Comparison of ENCODE assay signal across 26 cellular contexts in the genomic region with DNA sequence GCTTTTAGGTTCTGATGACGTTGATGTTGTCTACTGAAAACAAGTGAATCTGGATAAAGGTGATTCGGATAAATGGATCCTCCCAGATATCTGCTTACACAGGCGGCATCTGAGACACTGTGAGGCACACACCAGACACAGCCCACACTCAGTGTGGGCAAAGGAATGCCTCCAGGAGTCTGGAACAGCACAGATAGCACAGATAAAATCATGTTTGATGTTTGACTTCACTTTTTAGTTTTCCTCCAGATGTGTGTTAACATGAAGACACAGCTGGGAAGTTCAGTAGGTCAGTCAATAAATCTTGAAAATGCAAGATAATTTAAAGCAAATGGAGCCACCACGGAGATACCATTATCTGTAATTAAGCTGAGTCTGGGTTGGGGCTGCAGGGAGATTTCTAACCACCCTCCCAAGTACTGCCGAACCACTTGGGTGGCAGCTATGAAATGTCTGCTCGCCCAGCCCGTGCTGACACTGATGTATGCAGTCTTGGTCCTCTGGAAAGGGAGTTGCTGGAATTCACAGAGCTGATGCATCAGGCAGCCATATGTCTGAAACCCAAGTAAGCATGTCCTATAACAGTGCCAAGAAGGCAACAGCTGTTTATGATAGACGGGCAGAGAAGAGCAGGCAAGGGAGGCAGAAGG. TPM values are rescaled to one million over a fixed set of nuclear protein-coding genes. Genes with fewer than 3 reads are reported as not detected.
DNase-seq lines count a peak whose midpoint lies in the region; TF ChIP-seq lines count a peak whose summit lies in the region.
"Had no signal": no experiment of that assay in that cellular context is flagged by ENCODE, and none has a peak within 500 bp of the region (broad histone marks: within the 10 kb centered on the region; RNA-seq: fewer than 3 reads in every experiment).

No MANE protein-coding gene starts in this region.

- peaks cover 7% of the 10 kb centered on the region for H3K9me3 ChIP-seq in adipocyte (ENCODE audit: control insufficient read depth, low read length)
- H3K9me3 ChIP-seq: Caco-2, testis had no signal

- peaks cover 8% of the 10 kb centered on the region for H3K4me1 Mint-ChIP-seq in Calu3 (ENCODE audit: low read depth, unreplicated experiment)
- H3K4me1 Mint-ChIP-seq: activated CD8-positive, alpha-beta memory T cell treated with anti-CD3 and anti-CD28 coated beads, Interleukin-2, amount 10 ng/mL, durations not matched to agents 7 days and 5 days had no signal

- no TSS peak for BruUV-seq in Calu3 (replicated peaks; lab: Mats Ljungman, UMichigan)

- peaks cover 7% of the 10 kb centered on the region for H3K4me1 ChIP-seq in adipocyte (ENCODE audit: control insufficient read depth, insufficient read depth, low read length)
- H3K4me1 ChIP-seq: foreskin keratinocyte, testis had no signal

- intact Hi-C loops in Calu3 (cut with micrococcal nuclease; ENCODE audit: unreplicated experiment) = no loop called here

- CTCF ChIA-PET in Calu3 (lab: Charles Lee) = interaction anchor here (0.6 to 3.7 kb wide), 2 partner anchors 116 to 750 kb away, joined by 7 to 15 read pairs; partner anchors contain the start of gene COG2

- H3K9ac ChIP-seq in adipocyte (ENCODE audit: low read length) = no peak overlapping the region

- H3K27me3 ChIP-seq in adipocyte (replicated peaks; ENCODE audit: control insufficient read depth, insufficient read depth, low read length) = peaks cover 40% of the 10 kb centered on the region
- H3K27me3 ChIP-seq: foreskin keratinocyte, testis had no signal

- H3K9me3 Mint-ChIP-seq in Calu3 (ENCODE audit: low read depth, unreplicated experiment) = no peaks in the 10 kb centered on the region
- H3K9me3 Mint-ChIP-seq: effector memory CD8-positive, alpha-beta T cell; T-helper 2 cell treated with Interferon-gamma antibody and Interleukin-4, amounts not matched to agents 5 μg/mL and 100 μg/mL, for 36 hours had no signal

- no peak overlapping the region for H3K4me3 ChIP-seq in adipocyte (ENCODE audit: low read length)
- H3K4me3 ChIP-seq: GM12878, testis had no signal

- no peaks in the 10 kb centered on the region for H3K36me3 ChIP-seq in adipocyte (ENCODE audit: control insufficient read depth, insufficient read depth, low read length, severe bottlenecking)

- no peak overlapping the region for H3K4me3 Mint-ChIP-seq in Calu3 (ENCODE audit: low read depth, unreplicated experiment)
- H3K4me3 Mint-ChIP-seq: activated CD8-positive, alpha-beta memory T cell treated with anti-CD3 and anti-CD28 coated beads, Interleukin-2, amount 10 ng/mL, durations not matched to agents 7 days and 5 days; effector memory CD8-positive, alpha-beta T cell; IgD-negative memory B cell; T-helper 2 cell treated with Interferon-gamma antibody and Interleukin-4, amounts not matched to agents 5 μg/mL and 100 μg/mL, for 36 hours had no signal

- H3K27ac Mint-ChIP-seq in Calu3 (ENCODE audit: unreplicated experiment) = no peak overlapping the region
- H3K27ac Mint-ChIP-seq: activated CD8-positive, alpha-beta memory T cell treated with anti-CD3 and anti-CD28 coated beads, Interleukin-2, amount 10 ng/mL, durations not matched to agents 7 days and 5 days; effector memory CD8-positive, alpha-beta T cell; IgD-negative memory B cell; T-helper 2 cell treated with Interferon-gamma antibody and Interleukin-4, amounts not matched to agents 5 μg/mL and 100 μg/mL, for 36 hours had no signal

- DNase-seq in DMS 273 treated with DMSO at 0.1 percent for 48 hours (lab: John Stamatoyannopoulos, UW) = peak; percentile 92
- peak; percentile 98 for DNase-seq in NCI-H2171 treated with DMSO at 0.1 percent for 48 hours (lab: John Stamatoyannopoulos, UW)
- DNase-seq in adipocyte (ENCODE audit: low read depth) = peak; percentile 71
- peak; percentile 96 for DNase-seq in left kidney (ENCODE audit: low read depth, low spot score)
- no peak for DNase-seq in iPS-NIHi7 (ENCODE audit: extremely low spot score)
- no peak for DNase-seq in NCI-H1105 treated with DMSO at 0.1 percent for 48 hours (lab: John Stamatoyannopoulos, UW)
- DNase-seq in Calu3 = no peak
- no peak for DNase-seq in cerebellar nuclear complex (lab: John Stamatoyannopoulos, UW)
- DNase-seq: activated CD4-positive, CD25-positive, alpha-beta regulatory T cell treated with anti-CD3 and anti-CD28 coated beads, Interleukin-2, amount 50 U/mL, for 72 hours; activated CD8-positive, alpha-beta memory T cell treated with anti-CD3 and anti-CD28 coated beads, Interleukin-2, amount 10 ng/mL, durations not matched to agents 7 days and 5 days; activated effector memory CD4-positive, alpha-beta T cell treated with Interleukin-2 at 50 U/mL for 16 hours; AML-193; amniotic stem cell; Caco-2; central memory CD4-positive, alpha-beta T cell; effector memory CD8-positive, alpha-beta T cell; foreskin keratinocyte; left ventricle myocardium superior; MV-4-11; NCI-H2081 treated with DMSO at 0.1 percent for 48 hours; SHP77 treated with DMSO at 0.1 percent for 48 hours; testis had no signal

- no peaks in the 10 kb centered on the region for H3K27me3 Mint-ChIP-seq in Calu3 (ENCODE audit: unreplicated experiment)

- H3K36me3 Mint-ChIP-seq in Calu3 (ENCODE audit: insufficient read depth, unreplicated experiment) = no peaks in the 10 kb centered on the region
- H3K36me3 Mint-ChIP-seq: activated CD8-positive, alpha-beta memory T cell treated with anti-CD3 and anti-CD28 coated beads, Interleukin-2, amount 10 ng/mL, durations not matched to agents 7 days and 5 days; IgD-negative memory B cell had no signal

- no peak for TF ChIP-seq CTCF in Calu3 (IDR thresholded peaks at IDR 0.05; ENCODE audit: unreplicated experiment)

RNA-seq across cellular contexts. Expression of gene CAPN9, which starts 11.6 kb away (rescaled TPM):
- total RNA-seq in Calu3 (2022) = not detected in 2 replicates
- total RNA-seq: activated CD8-positive, alpha-beta memory T cell treated with anti-CD3 and anti-CD28 coated beads, Interleukin-2, amount 10 ng/mL, durations not matched to agents 7 days and 5 days; foreskin keratinocyte; GM12878 had no signal

RNA-seq across cellular contexts. Expression of gene AGT, which starts 44.9 kb away (rescaled TPM):
- 27.5 and 49.6 TPM in 2 replicates for total RNA-seq in Calu3 (2022)
- total RNA-seq: activated CD8-positive, alpha-beta memory T cell treated with anti-CD3 and anti-CD28 coated beads, Interleukin-2, amount 10 ng/mL, durations not matched to agents 7 days and 5 days; foreskin keratinocyte; G401 had no signal

Comparison
In these comparisons a context has a peak if more than half of its experiments do, and no peak if none do; other contexts are left out.
1. DNase-seq: peak in DMS 273 treated with DMSO at 0.1 percent for 48 hours (single experiment), NCI-H2171 treated with DMSO at 0.1 percent for 48 hours (single experiment), adipocyte (single experiment) and left kidney (single experiment); none in iPS-NIHi7 (single experiment), NCI-H1105 treated with DMSO at 0.1 percent for 48 hours (single experiment), Calu3 (single experiment) and cerebellar nuclear complex (0 of 2).